29 cellular contexts compared by ENCODE assay signal in the genomic region with DNA sequence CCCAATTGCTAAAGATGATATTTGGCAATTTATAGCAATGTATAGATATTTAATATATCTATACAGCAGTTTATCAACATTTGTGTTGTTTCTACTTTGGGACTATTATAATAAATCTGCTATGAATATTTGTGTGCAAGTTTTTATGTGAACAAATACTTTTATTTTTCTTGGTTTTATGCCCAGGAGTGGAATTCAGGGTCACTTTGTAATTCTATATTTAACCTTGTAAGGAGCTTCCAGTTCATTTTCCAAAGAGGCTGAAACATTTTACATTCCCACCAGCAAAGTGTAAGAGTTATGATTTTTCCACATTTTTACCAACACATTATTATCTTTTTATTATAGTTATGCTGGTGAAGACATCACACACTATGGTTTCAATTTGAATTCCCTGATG.
"Had no signal": no experiment of that assay in that cellular context is flagged by ENCODE, and none has a peak within 500 bp of the region (broad histone marks: within the 10 kb centered on the region; RNA-seq: fewer than 3 reads in every experiment).

No MANE protein-coding gene starts in this region.

- H3K27ac ChIP-seq: left lung, lower lobe of right lung, pancreas, prostate gland, skin epidermis, spleen, suprapubic skin, thoracic aorta, tibial artery, upper lobe of right lung had no signal

- H3K36me3 Mint-ChIP-seq: naive thymus-derived CD8-positive, alpha-beta T cell; stimulated activated effector memory CD8-positive, alpha-beta T cell treated with anti-CD3 and anti-CD28 coated beads, Interleukin-12 subunit alpha, Interleukin-12 subunit beta, amount 100 ng/mL, for 72 hours had no signal

- ATAC-seq: left cardiac atrium; left lung; lower lobe of right lung; naive thymus-derived CD8-positive, alpha-beta T cell; pancreas; right cardiac atrium; sciatic nerve; stimulated activated effector memory CD8-positive, alpha-beta T cell treated with anti-CD3 and anti-CD28 coated beads, Interleukin-12 subunit alpha, Interleukin-12 subunit beta, amount 100 ng/mL, for 72 hours; upper lobe of right lung had no signal

- H3K27me3 ChIP-seq: left lung, pancreas, spleen, suprapubic skin, tibial artery, upper lobe of right lung had no signal

- H3K36me3 ChIP-seq: left lung, lower lobe of right lung, pancreas, prostate gland, spleen, suprapubic skin, thoracic aorta, tibial artery, upper lobe of right lung had no signal

- FAIRE-seq: keratinocyte, pancreas, urothelium cell line had no signal

- DNase-seq: kidney glomerular epithelial cell; left cardiac atrium; left lung; lower lobe of right lung; mammary epithelial cell; mesenchymal stem cell; naive thymus-derived CD8-positive, alpha-beta T cell; nucleus accumbens; pancreas; posterior cingulate gyrus; retina; right cardiac atrium; spleen; stimulated activated CD4-positive, alpha-beta T cell treated with anti-CD3 and anti-CD28 coated beads, Interleukin-4, amount 100 ng/mL, for 24 hours; stimulated activated naive CD4-positive, alpha-beta T cell; tibial artery; trophoblast cell; upper lobe of right lung had no signal

- H3K4me3 ChIP-seq: left lung, lower lobe of right lung, pancreas, prostate gland, skin epidermis, spleen, suprapubic skin, thoracic aorta, tibial artery, upper lobe of right lung had no signal

- H3K27ac Mint-ChIP-seq: naive thymus-derived CD8-positive, alpha-beta T cell; nephron; stimulated activated effector memory CD8-positive, alpha-beta T cell treated with anti-CD3 and anti-CD28 coated beads, Interleukin-12 subunit alpha, Interleukin-12 subunit beta, amount 100 ng/mL, for 72 hours; stimulated activated naive CD8-positive, alpha-beta T cell treated with anti-CD3 and anti-CD28 coated beads, Interleukin-15, Interleukin-2, amounts not matched to agents 100 ng/mL and 50 ng/mL, for 24 hours had no signal

- H3K4me1 ChIP-seq: left lung, lower lobe of right lung, pancreas, prostate gland, spleen, suprapubic skin, tibial artery, upper lobe of right lung had no signal

- H3K9me3 ChIP-seq: left lung, lower lobe of right lung, pancreas, prostate gland, spleen, suprapubic skin, thoracic aorta, tibial artery, upper lobe of right lung had no signal

- H3K9me3 Mint-ChIP-seq: nephron; neural crest cell; stimulated activated naive CD8-positive, alpha-beta T cell treated with anti-CD3 and anti-CD28 coated beads, Interleukin-15, Interleukin-2, amounts not matched to agents 100 ng/mL and 50 ng/mL, for 24 hours had no signal

- H3K4me3 Mint-ChIP-seq: naive thymus-derived CD8-positive, alpha-beta T cell; nephron; neural crest cell; stimulated activated effector memory CD8-positive, alpha-beta T cell treated with anti-CD3 and anti-CD28 coated beads, Interleukin-12 subunit alpha, Interleukin-12 subunit beta, amount 100 ng/mL, for 72 hours; stimulated activated naive CD8-positive, alpha-beta T cell treated with anti-CD3 and anti-CD28 coated beads, Interleukin-15, Interleukin-2, amounts not matched to agents 100 ng/mL and 50 ng/mL, for 24 hours had no signal

- H3K4me1 Mint-ChIP-seq: naive thymus-derived CD8-positive, alpha-beta T cell; nephron; neural crest cell had no signal

- H3K27me3 Mint-ChIP-seq: naive thymus-derived CD8-positive, alpha-beta T cell; stimulated activated naive CD8-positive, alpha-beta T cell treated with anti-CD3 and anti-CD28 coated beads, Interleukin-15, Interleukin-2, amounts not matched to agents 100 ng/mL and 50 ng/mL, for 24 hours had no signal
